Comparison of ENCODE assay signal across 14 cellular contexts in genomic region chrX:15820106-15821073, GRCh38. TPM values are rescaled to one million over a fixed set of nuclear protein-coding genes. Genes with fewer than 3 reads are reported as not detected.
DNase-seq lines count a peak whose midpoint lies in the region; FAIRE-seq and TF ChIP-seq lines count a peak whose summit lies in the region.
"Had no signal": no experiment of that assay in that cellular context is flagged by ENCODE, and none has a peak within 500 bp of the region (broad histone marks: within the 10 kb centered on the region; RNA-seq: fewer than 3 reads in every experiment).

No MANE protein-coding gene starts in this region.

- H3K9me3 ChIP-seq in smooth muscle cell (replicated peaks; ENCODE audit: low read depth) (no peaks in the 10 kb centered on the region), stomach (no peaks in the 10 kb centered on the region)

- no peak for TF ChIP-seq POLR2A in stomach (IDR thresholded peaks at IDR 0.05)

- TF ChIP-seq CTCF in astrocyte of the spinal cord (IDR thresholded peaks at IDR 0.05; ENCODE audit: low read depth, low read length) (no peak), smooth muscle cell (IDR thresholded peaks at IDR 0.05; ENCODE audit: borderline replicate concordance, insufficient read depth, poor library complexity, severe bottlenecking) (no peak), stomach (IDR thresholded peaks at IDR 0.05) (no peak)

- peaks cover 29% of the 10 kb centered on the region for H3F3A ChIP-seq in smooth muscle cell (ENCODE audit: low read depth)

- WGBS in smooth muscle cell (ENCODE audit: low lambda C conversion rate): 72% methylated on average over 14 of the region's 14 CpGs
- 78 to 85% (median 84%) methylated on average over 14 of the region's 14 CpGs for WGBS in stomach, 5 donors

- CTCF ChIA-PET in activated naive CD4-positive, alpha-beta T cell treated with anti-CD3 and anti-CD28 coated beads for 36 hours (lab: Charles Lee): interaction anchor here (0.6 to 1.6 kb wide), 2 partner anchors 14 to 17 kb away, joined by 3 to 4 read pairs; no protein-coding TSS in a partner anchor

- H2AFZ ChIP-seq in smooth muscle cell (ENCODE audit: low read depth): no peak overlapping the region

- peaks cover 31% of the 10 kb centered on the region for H3K4me1 Mint-ChIP-seq in activated naive CD4-positive, alpha-beta T cell treated with anti-CD3 and anti-CD28 coated beads for 36 hours (ENCODE audit: low read depth)

- no peak overlapping the region for H3K9ac ChIP-seq in smooth muscle cell (ENCODE audit: low read depth)

- H3K4me3 Mint-ChIP-seq in activated naive CD4-positive, alpha-beta T cell treated with anti-CD3 and anti-CD28 coated beads for 36 hours: no peak overlapping the region
- H3K4me3 Mint-ChIP-seq: central memory CD8-positive, alpha-beta T cell had no signal

- no peak for FAIRE-seq in HTR-8/SVneo (lab: Jason Lieb, UNC)
- FAIRE-seq: GM18507 had no signal

- no peak overlapping the region for H3K4me3 ChIP-seq in astrocyte of the spinal cord (ENCODE audit: low read depth, low read length)
- H3K4me3 ChIP-seq in smooth muscle cell: no peak overlapping the region
- no peak overlapping the region for H3K4me3 ChIP-seq in stomach

- H3K36me3 ChIP-seq in smooth muscle cell (ENCODE audit: low read depth) (no peaks in the 10 kb centered on the region), stomach (peaks cover 0 to 91% (median 85%) of the 10 kb centered on the region in 4 donors)

- intact Hi-C loops in activated naive CD4-positive, alpha-beta T cell treated with anti-CD3 and anti-CD28 coated beads for 36 hours (cut with micrococcal nuclease): no loop called here
- intact Hi-C loops in stomach (cut with DNase I; ENCODE audit: low total_unique reads): no loop called here

- peak overlapping the region; percentile 8 for H3K27ac ChIP-seq in smooth muscle cell (ENCODE audit: low read depth)
- no peak overlapping the region for H3K27ac ChIP-seq in stomach
- H3K27ac ChIP-seq: foreskin keratinocyte had no signal

- peak; percentile 8 for DNase-seq in activated naive CD4-positive, alpha-beta T cell treated with anti-CD3 and anti-CD28 coated beads for 36 hours
- no peak for DNase-seq in activated naive CD4-positive, alpha-beta T cell (lab: John Stamatoyannopoulos, UW)
- peak; percentile 63 for DNase-seq in RPMI7951 (ENCODE audit: low read depth)
- peak; percentile 17 for DNase-seq in astrocyte of the spinal cord (ENCODE audit: low read depth, low spot score)
- no peak for DNase-seq in smooth muscle cell (lab: John Stamatoyannopoulos, UW; ENCODE audit: unreplicated experiment)
- DNase-seq in mesenteric fat pad (ENCODE audit: low spot score): no peak
- no peak for DNase-seq in HTR-8/SVneo (ENCODE audit: insufficient read length, low spot score)
- DNase-seq in stomach: no peak
- DNase-seq: activated CD8-positive, alpha-beta memory T cell treated with anti-CD3 and anti-CD28 coated beads for 24 hours; foreskin keratinocyte; NCI-H226; T-helper 9 cell had no signal

- peak overlapping the region; percentile 56 for H3K27ac Mint-ChIP-seq in activated naive CD4-positive, alpha-beta T cell treated with anti-CD3 and anti-CD28 coated beads for 36 hours

- H3K36me3 Mint-ChIP-seq in activated naive CD4-positive, alpha-beta T cell treated with anti-CD3 and anti-CD28 coated beads for 36 hours (ENCODE audit: low read depth): peaks cover 13% of the 10 kb centered on the region

- no peaks in the 10 kb centered on the region for H3K9me3 Mint-ChIP-seq in activated naive CD4-positive, alpha-beta T cell treated with anti-CD3 and anti-CD28 coated beads for 36 hours
- H3K9me3 Mint-ChIP-seq: central memory CD8-positive, alpha-beta T cell had no signal

- no peak for TF ChIP-seq EP300 in stomach (IDR thresholded peaks at IDR 0.05)

- H4K20me1 ChIP-seq in smooth muscle cell (ENCODE audit: low read depth): no peaks in the 10 kb centered on the region

- no peaks in the 10 kb centered on the region for H3K79me2 ChIP-seq in smooth muscle cell (ENCODE audit: low read depth)

- in situ Hi-C loops in astrocyte of the spinal cord (cut with HindIII; ENCODE audit: low sequenced_read_pairs): no loop called here

- no peaks in the 10 kb centered on the region for H3K27me3 Mint-ChIP-seq in activated naive CD4-positive, alpha-beta T cell treated with anti-CD3 and anti-CD28 coated beads for 36 hours (ENCODE audit: low read depth)
- H3K27me3 Mint-ChIP-seq: central memory CD8-positive, alpha-beta T cell had no signal

- peaks cover 7% of the 10 kb centered on the region for H3K4me1 ChIP-seq in smooth muscle cell (ENCODE audit: low read depth)
- H3K4me1 ChIP-seq in stomach: no peaks in the 10 kb centered on the region
- H3K4me1 ChIP-seq: foreskin keratinocyte had no signal

- no peak overlapping the region for H3K4me2 ChIP-seq in smooth muscle cell

- no peaks in the 10 kb centered on the region for H3K27me3 ChIP-seq in smooth muscle cell (ENCODE audit: low read depth)
- no peaks in the 10 kb centered on the region for H3K27me3 ChIP-seq in stomach
- H3K27me3 ChIP-seq: foreskin keratinocyte had no signal

RNA-seq across cellular contexts. Expression of gene ZRSR2, which starts 30.1 kb away (rescaled TPM):
- total RNA-seq in activated naive CD4-positive, alpha-beta T cell treated with anti-CD3 and anti-CD28 coated beads for 36 hours: 10 to 100 TPM; 15.7 to 16.7 TPM
- total RNA-seq in RPMI7951 (2014; rRNA removed; shearing (Covaris generic)): 2.8 and 4.5 TPM in 2 replicates
- 7.1 and 20.6 TPM in 2 replicates for total RNA-seq in smooth muscle cell
- 23.9 and 32.4 TPM in 2 replicates for polyA plus RNA-seq in smooth muscle cell
- total RNA-seq in mesenteric fat pad: 9.9 TPM
- 10 to 100 TPM in 3 of 5 donors, 1 to 10 TPM in 2; 1.4 to 22.0 (median 10.3) TPM for total RNA-seq in stomach
- 10 to 100 TPM; 12.6 to 26.4 (median 15.5) TPM for polyA plus RNA-seq in stomach

RNA-seq across cellular contexts. Expression of gene AP1S2, which starts 34.2 kb away (rescaled TPM):
- 10 to 100 TPM; 17.4 to 18.0 TPM for total RNA-seq in activated naive CD4-positive, alpha-beta T cell treated with anti-CD3 and anti-CD28 coated beads for 36 hours
- 160 TPM in 2 replicates for total RNA-seq in RPMI7951 (2014; rRNA removed; shearing (Covaris generic))
- total RNA-seq in smooth muscle cell: 162 and 233 TPM in 2 replicates
- polyA plus RNA-seq in smooth muscle cell: 86.7 and 120 TPM in 2 replicates
- 29.0 TPM for total RNA-seq in mesenteric fat pad
- 100 to 1,000 TPM in 1 of 5 donors, 10 to 100 TPM in 3, 1 to 10 TPM in 1; 8.1 to 146 (median 53.6) TPM for total RNA-seq in stomach
- polyA plus RNA-seq in stomach: 10 to 100 TPM; 12.1 to 15.8 (median 14.9) TPM

Comparison
In these comparisons a context has a peak if more than half of its experiments do, and no peak if none do; other contexts are left out.
1. DNase-seq: peak in activated naive CD4-positive, alpha-beta T cell treated with anti-CD3 and anti-CD28 coated beads for 36 hours (single experiment), RPMI7951 (single experiment) and astrocyte of the spinal cord (single experiment); none in activated naive CD4-positive, alpha-beta T cell (0 of 4), smooth muscle cell (single experiment), mesenteric fat pad (single experiment), HTR-8/SVneo (single experiment) and stomach (single experiment).